1 cellular context compared by ENCODE assay signal in genomic region chr3:47261301-47261700, GRCh38.
TF ChIP-seq lines count a peak whose summit lies in the region.

No MANE protein-coding gene starts in this region.

TF ChIP-seq in K562, 482 proteins besides CTCF, POLR2A, EP300 and RAD21:
- TF ChIP-seq E2F1 (CRISPR knock-in tag; IDR thresholded peaks at IDR 0.05) (no peak), ZSCAN29 (IDR thresholded peaks at IDR 0.05) (no peak), ZNF197 (CRISPR knock-in tag; IDR thresholded peaks at IDR 0.05; ENCODE audit: low read depth) (no peak), HIVEP1 (CRISPR knock-in tag; IDR thresholded peaks at IDR 0.05) (no peak), ERF (CRISPR knock-in tag; IDR thresholded peaks at IDR 0.05) (no peak), ZNF124 (CRISPR knock-in tag; IDR thresholded peaks at IDR 0.05) (no peak), HCFC1 (IDR thresholded peaks at IDR 0.05; ENCODE audit: low read depth, low read length) (no peak), NFXL1 (CRISPR knock-in tag; IDR thresholded peaks at IDR 0.05) (no peak), ZNF764 (CRISPR knock-in tag; IDR thresholded peaks at IDR 0.05; ENCODE audit: low read depth) (no peak)
